Comparison of ENCODE assay signal across 8 cellular contexts in genomic region chr4:38759077-38759789, GRCh38. TPM values are rescaled to one million over a fixed set of nuclear protein-coding genes. Genes with fewer than 3 reads are reported as not detected.
DNase-seq lines count a peak whose midpoint lies in the region; ATAC-seq and TF ChIP-seq lines count a peak whose summit lies in the region.

No MANE protein-coding gene starts in this region.

- ATAC-seq in GM21723 (IDR thresholded peaks at IDR 0.05; ENCODE audit: unreplicated experiment) = peak; percentile 29
- peak; percentile 45 for ATAC-seq in foreskin keratinocyte
- ATAC-seq in thoracic aorta (ENCODE audit: insufficient number of reproducible peaks, low FRiP score, low read depth) = no peak
- no peak for ATAC-seq in GM21528 (IDR thresholded peaks at IDR 0.05; ENCODE audit: low FRiP score, unreplicated experiment)

- H3K36me3 ChIP-seq in neutrophil (no peaks in the 10 kb centered on the region), thoracic aorta (no peaks in the 10 kb centered on the region)

- DNase-seq in AG04450 (ENCODE audit: low read depth, low spot score) (peak; percentile 30), RPMI7951 (ENCODE audit: low read depth) (peak; percentile 70), foreskin keratinocyte (no peak), thoracic aorta (ENCODE audit: low spot score) (no peak)
- DNase-seq in activated effector memory CD4-positive, alpha-beta T cell treated with anti-CD3 and anti-CD28 coated beads, Interleukin-2, amount 50 U/mL, for 16 hours = peak; percentile 83

- TF ChIP-seq CTCF in AG04450 (IDR thresholded peaks at IDR 0.05; ENCODE audit: low read depth, low read length) (peak; percentile 71), foreskin keratinocyte (conservative IDR thresholded peaks at IDR 0.05) (peak; percentile 77), neutrophil (IDR thresholded peaks at IDR 0.05) (peak; percentile 77), thoracic aorta (IDR thresholded peaks at IDR 0.05) (peak; percentile 64)

- no peak overlapping the region for H3K4me3 ChIP-seq in AG04450 (ENCODE audit: low read depth, low read length)
- H3K4me3 ChIP-seq in neutrophil (ENCODE audit: low read depth in 1 of 2, low read length in 1 of 2) = no peak overlapping the region
- H3K4me3 ChIP-seq in thoracic aorta = no peak overlapping the region

- H3K9me3 ChIP-seq in AG04450 (ENCODE audit: control insufficient read depth, insufficient read depth, low read length) = no peaks in the 10 kb centered on the region
- H3K9me3 ChIP-seq in neutrophil = no peaks in the 10 kb centered on the region
- no peaks in the 10 kb centered on the region for H3K9me3 ChIP-seq in thoracic aorta

- H3K27ac ChIP-seq in AG04450 (ENCODE audit: low read depth, low read length) (no peak overlapping the region), foreskin keratinocyte (no peak overlapping the region), neutrophil (no peak overlapping the region), thoracic aorta (no peak overlapping the region)

- POLR2A ChIA-PET in AG04450 (lab: Yijun Ruan, JAX) = no interaction called here

- CTCF ChIA-PET in AG04450 (lab: Charles Lee) = interaction anchor here (0.7 to 5.7 kb wide), 49 partner anchors 10 to 781 kb away, joined by 3 to 89 read pairs (median 4); partner anchors contain the start of genes FAM114A1, TLR1, TLR10 and TLR6

- H3K4me1 ChIP-seq in foreskin keratinocyte = no peaks in the 10 kb centered on the region
- peaks cover 35 to 39% of the 10 kb centered on the region in 2 experiments for H3K4me1 ChIP-seq in neutrophil (ENCODE audit: control insufficient read depth in 1 of 2, insufficient read depth in 1 of 2, low read depth in 1 of 2, low read length in 1 of 2)
- H3K4me1 ChIP-seq in thoracic aorta (ENCODE audit: control insufficient read depth in 1 of 2, low read depth in 2 of 2) = peaks cover 0 to 5% of the 10 kb centered on the region in 2 donors

- H3K27me3 ChIP-seq in AG04450 (ENCODE audit: control insufficient read depth, insufficient read depth, low read length) (no peaks in the 10 kb centered on the region), foreskin keratinocyte (no peaks in the 10 kb centered on the region), neutrophil (no peaks in the 10 kb centered on the region), thoracic aorta (replicated peaks; ENCODE audit: insufficient read depth) (no peaks in the 10 kb centered on the region)

RNA-seq across cellular contexts. Expression of gene TLR10, which starts 23.6 kb away (rescaled TPM):
- not detected in 2 replicates for polyA plus RNA-seq in AG04450 (2011; rRNA removed)
- not detected in 2 replicates for polyA minus RNA-seq in AG04450 (2011; rRNA and poly(A)+ RNA removed)
- total RNA-seq in RPMI7951 (2014; rRNA removed; shearing (Covaris generic)) = 0.10 TPM in 1 of 2 replicates, not detected in the other
- not detected in 2 replicates for total RNA-seq in foreskin keratinocyte
- polyA plus RNA-seq in foreskin keratinocyte = not detected in 2 replicates
- under 1 TPM; 0.28 to 0.81 TPM for total RNA-seq in thoracic aorta

RNA-seq across cellular contexts. Expression of gene TLR1, which starts 45.4 kb away (rescaled TPM):
- 0.88 and 0.93 TPM in 2 replicates for polyA plus RNA-seq in AG04450 (2011; rRNA removed)
- polyA minus RNA-seq in AG04450 (2011; rRNA and poly(A)+ RNA removed) = 0.46 and 0.65 TPM in 2 replicates
- total RNA-seq in RPMI7951 (2014; rRNA removed; shearing (Covaris generic)) = 6.1 and 14.4 TPM in 2 replicates
- 0.21 and 0.27 TPM in 2 replicates for total RNA-seq in foreskin keratinocyte
- 0.06 and 0.07 TPM in 2 replicates for polyA plus RNA-seq in foreskin keratinocyte
- 10 to 100 TPM; 16.1 to 36.3 TPM for total RNA-seq in thoracic aorta

Comparison
In these comparisons a context has a peak if more than half of its experiments do, and no peak if none do; other contexts are left out.
1. DNase-seq: peak in AG04450 (single experiment), RPMI7951 (single experiment) and activated effector memory CD4-positive, alpha-beta T cell treated with anti-CD3 and anti-CD28 coated beads, Interleukin-2, amount 50 U/mL, for 16 hours (single experiment); none in foreskin keratinocyte (0 of 2) and thoracic aorta (single experiment).
2. ATAC-seq: peak in GM21723 (single experiment) and foreskin keratinocyte (single experiment); none in thoracic aorta (single experiment) and GM21528 (single experiment).
3. Peak in every context shown above with its lines, with median percentiles within 50 percentile points of each other: CTCF ChIP-seq.